10 cellular contexts compared by ENCODE assay signal in genomic region chr1:45953934-45954333, GRCh38.
DNase-seq lines count a peak whose midpoint lies in the region; ATAC-seq and TF ChIP-seq lines count a peak whose summit lies in the region.
"Had no signal": no experiment of that assay in that cellular context is flagged by ENCODE, and none has a peak within 500 bp of the region (broad histone marks: within the 10 kb centered on the region; RNA-seq: fewer than 3 reads in every experiment).

No MANE protein-coding gene starts in this region.

- H3K27ac ChIP-seq in adrenal gland (peak overlapping the region; percentile 59 to 89 (median 85)), right atrium auricular region (peak overlapping the region; percentile 68 to 75)

- H3K9me3 ChIP-seq in adrenal gland (replicated peaks in 1 of 3) (no peaks in the 10 kb centered on the region), right atrium auricular region (no peaks in the 10 kb centered on the region)

- intact Hi-C loops in adrenal gland (cut with DNase I), result no loop called here

- H3K36me3 ChIP-seq in adrenal gland (replicated peaks in 1 of 2), result no peaks in the 10 kb centered on the region
- H3K36me3 ChIP-seq in right atrium auricular region, result no peaks in the 10 kb centered on the region

- no peak overlapping the region for H3K4me3 ChIP-seq in adrenal gland
- no peak overlapping the region for H3K4me3 ChIP-seq in right atrium auricular region

- TF ChIP-seq POLR2A in adrenal gland (IDR thresholded peaks at IDR 0.05), result no peak

- no peaks in the 10 kb centered on the region for H3K27me3 ChIP-seq in adrenal gland
- no peaks in the 10 kb centered on the region for H3K27me3 ChIP-seq in right atrium auricular region

- 70 to 82% (median 72%) methylated on average over 2 of the region's 2 CpGs for WGBS in adrenal gland, 4 donors

- no peak for ATAC-seq in HG03039 (IDR thresholded peaks at IDR 0.05; ENCODE audit: unreplicated experiment)

- DNase-seq in H4 (ENCODE audit: low spot score), result peak; percentile 28
- no peak for DNase-seq in adrenal gland
- no peak for DNase-seq in right atrium auricular region (ENCODE audit: low spot score)
- DNase-seq in renal cortical epithelial cell (ENCODE audit: low read depth), result peak; percentile 42
- no peak for DNase-seq in stimulated activated CD4-positive, alpha-beta T cell treated with anti-CD3 and anti-CD28 coated beads, Interleukin-2, amount 100 ng/mL, for 48 hours
- no peak for DNase-seq in NCI-H1436 treated with DMSO at 0.1 percent for 48 hours (lab: John Stamatoyannopoulos, UW)
- no peak for DNase-seq in activated T-cell treated with anti-CD3 and anti-CD28 coated beads, Interleukin-2, amount 50 U/mL, for 1 hour
- DNase-seq: NCI-H2081, nucleus accumbens had no signal

- H3K4me1 ChIP-seq in adrenal gland (replicated peaks in 1 of 2) (peaks cover 19 to 30% of the 10 kb centered on the region in 2 donors), right atrium auricular region (peaks cover 0 to 26% of the 10 kb centered on the region in 2 donors)

- no peak for TF ChIP-seq CTCF in adrenal gland (IDR thresholded peaks at IDR 0.05)
- no peak for TF ChIP-seq CTCF in right atrium auricular region (IDR thresholded peaks at IDR 0.05)

Comparison
In these comparisons a context has a peak if more than half of its experiments do, and no peak if none do; other contexts are left out.
1. DNase-seq: peak in H4 (single experiment) and renal cortical epithelial cell (single experiment); none in adrenal gland (0 of 7), right atrium auricular region (single experiment), stimulated activated CD4-positive, alpha-beta T cell treated with anti-CD3 and anti-CD28 coated beads, Interleukin-2, amount 100 ng/mL, for 48 hours (0 of 2), NCI-H1436 treated with DMSO at 0.1 percent for 48 hours (single experiment) and activated T-cell treated with anti-CD3 and anti-CD28 coated beads, Interleukin-2, amount 50 U/mL, for 1 hour (single experiment).